In genomic region chr16:17171250-17172143, GRCh38 we compare ENCODE assay signal across 25 cellular contexts.
A peak's percentile ranks its signal among the peaks of the same experiment; 100 is the strongest.
DNase-seq lines count a peak whose midpoint lies in the region; ATAC-seq, FAIRE-seq and TF ChIP-seq lines count a peak whose summit lies in the region.
"Had no signal": no experiment of that assay in that cellular context is flagged by ENCODE, and none has a peak within 500 bp of the region (broad histone marks: within the 10 kb centered on the region; RNA-seq: fewer than 3 reads in every experiment).

No MANE protein-coding gene starts in this region.

- H3K4me1 Mint-ChIP-seq in CD4-positive, alpha-beta T cell (ENCODE audit: low read depth) = peaks cover 17% of the 10 kb centered on the region
- H3K4me1 Mint-ChIP-seq: H9 had no signal

- H3K27ac Mint-ChIP-seq in CD4-positive, alpha-beta T cell = no peak overlapping the region
- H3K27ac Mint-ChIP-seq: activated CD4-positive, alpha-beta T cell treated with anti-CD3 and anti-CD28 coated beads for 36 hours; activated naive CD4-positive, alpha-beta T cell treated with anti-CD3 and anti-CD28 coated beads for 36 hours; H9; stimulated activated memory B cell treated with anti-CD40 and anti-IgM and Interleukin-4, amounts not matched to agents 10 μg/mL and 1 μg/mL and 100 μg/mL, for 72 hours had no signal

- POLR2A ChIA-PET in HepG2 (lab: Yijun Ruan, JAX) (no interaction called here), GM10248 (lab: Yijun Ruan, JAX) (no interaction called here)
- POLR2A ChIA-PET in CD4-positive, alpha-beta T cell (lab: Charles Lee) = no interaction called here

- H3K27me3 ChIP-seq in OCI-LY3 (ENCODE audit: low read depth, low read length) (0 out of 2 replicates have a peak, but pooled peaks cover 4% of the 10 kb centered on the region), HepG2 (ENCODE audit: control insufficient read depth in 1 of 2, insufficient read depth in 2 of 2, low read length in 2 of 2) (peaks cover 2 to 22% of the 10 kb centered on the region in 2 experiments; a peak in 3 of 5 replicates), stomach (no peaks in the 10 kb centered on the region)
- H3K27me3 ChIP-seq in CD4-positive, alpha-beta T cell (ENCODE audit: control insufficient read depth, insufficient read depth, low read length) = no peaks in the 10 kb centered on the region
- H3K27me3 ChIP-seq: BE2C, SJSA1, transverse colon had no signal

- TF ChIP-seq EP300 in HepG2 (IDR thresholded peaks at IDR 0.05; ENCODE audit: low read depth in 2 of 2, low read length in 2 of 2) (peak in 1 of 2 experiments; percentile 27; a peak in 1 of 4 replicates), HepG2 (CRISPR knock-in tag; IDR thresholded peaks at IDR 0.05; ENCODE audit: borderline replicate concordance) (no peak), stomach (IDR thresholded peaks at IDR 0.05) (no peak)

- H3K9ac ChIP-seq in OCI-LY3 (ENCODE audit: low read length) (no peak overlapping the region), HepG2 (ENCODE audit: insufficient read depth, low read depth, low read length) (no peak overlapping the region)
- H3K9ac ChIP-seq: parathyroid adenoma had no signal

- no peaks in the 10 kb centered on the region for H3K9me3 Mint-ChIP-seq in CD4-positive, alpha-beta T cell
- H3K9me3 Mint-ChIP-seq: activated naive CD4-positive, alpha-beta T cell treated with anti-CD3 and anti-CD28 coated beads for 36 hours; H9 had no signal

- no peaks in the 10 kb centered on the region for H4K20me1 ChIP-seq in OCI-LY3 (ENCODE audit: insufficient read depth, low read length)
- no peaks in the 10 kb centered on the region for H4K20me1 ChIP-seq in HepG2 (ENCODE audit: insufficient read depth, low read length)

- CTCF ChIA-PET in HepG2 (lab: Yijun Ruan, JAX; ENCODE audit: low intra/inter-chr PET ratio, low total read pairs) = no interaction called here
- CTCF ChIA-PET in CD4-positive, alpha-beta T cell (lab: Charles Lee) = interaction anchor here (0.6 kb wide), 1 partner anchor 25 kb away, joined by 3 read pairs; no protein-coding TSS in a partner anchor
- CTCF ChIA-PET in GM10248 (lab: Yijun Ruan, JAX) = interaction anchor here (0.6 to 2.4 kb wide), 5 partner anchors 9 to 310 kb away, joined by 3 to 8 read pairs (median 4); no protein-coding TSS in a partner anchor

- H3K4me3 ChIP-seq in OCI-LY3 (ENCODE audit: low read length) (no peak overlapping the region), HepG2 (replicated peaks in 1 of 3; ENCODE audit: insufficient read depth in 1 of 3, low read depth in 2 of 3, low read length in 3 of 3) (no peak overlapping the region), stomach (no peak overlapping the region)
- H3K4me3 ChIP-seq: SJSA1, transverse colon had no signal

- H3K9me3 ChIP-seq in OCI-LY3 (ENCODE audit: insufficient read depth, low read length) (no peaks in the 10 kb centered on the region), HepG2 (ENCODE audit: low read length) (no peaks in the 10 kb centered on the region), stomach (no peaks in the 10 kb centered on the region)
- no peaks in the 10 kb centered on the region for H3K9me3 ChIP-seq in CD4-positive, alpha-beta T cell (ENCODE audit: control insufficient read depth, low read length)
- H3K9me3 ChIP-seq: BE2C, SJSA1, transverse colon had no signal

- peaks cover 49% of the 10 kb centered on the region for H3K36me3 Mint-ChIP-seq in CD4-positive, alpha-beta T cell (ENCODE audit: low read depth)

- H3K4me3 Mint-ChIP-seq in CD4-positive, alpha-beta T cell = no peak overlapping the region
- H3K4me3 Mint-ChIP-seq: activated CD4-positive, alpha-beta T cell treated with anti-CD3 and anti-CD28 coated beads for 36 hours; activated naive CD4-positive, alpha-beta T cell treated with anti-CD3 and anti-CD28 coated beads for 36 hours; H9; stimulated activated memory B cell treated with anti-CD40 and anti-IgM and Interleukin-4, amounts not matched to agents 10 μg/mL and 1 μg/mL and 100 μg/mL, for 72 hours had no signal

- BruUV-seq in HepG2 (replicated peaks; lab: Mats Ljungman, UMichigan) = no TSS peak

- peak; percentile 91 for DNase-seq in NCI-H510A treated with DMSO at 0.1 percent for 48 hours (lab: John Stamatoyannopoulos, UW)
- DNase-seq in NCI-H510A (lab: John Stamatoyannopoulos, UW) = no peak
- peak; percentile 30 for DNase-seq in HepG2 (ENCODE audit: low spot score)
- peak; percentile 43 for DNase-seq in stomach
- DNase-seq in CD4-positive, alpha-beta T cell = no peak
- no peak for DNase-seq in GM10248 (ENCODE audit: extremely low spot score)
- no peak for DNase-seq in dedifferentiated amniotic fluid mesenchymal stem cell (ENCODE audit: extremely low spot score)
- DNase-seq: activated CD4-positive, alpha-beta T cell treated with anti-CD3 and anti-CD28 coated beads for 36 hours; activated naive CD4-positive, alpha-beta T cell treated with anti-CD3 and anti-CD28 coated beads for 36 hours; BE2C; DMS 273 treated with DMSO at 0.1 percent for 48 hours; foreskin fibroblast; H9; KG1; kidney glomerular epithelial cell; NCI-H2227 treated with DMSO at 0.1 percent for 48 hours; stimulated activated CD4-positive, alpha-beta T cell treated with anti-CD3 and anti-CD28 coated beads, Interleukin-12 subunit alpha, Interleukin-12 subunit beta, amount 100 ng/mL, for 4 hours; T-helper 9 cell; transverse colon had no signal

- peak; percentile 88 for ATAC-seq in HepG2
- no peak for ATAC-seq in CD4-positive, alpha-beta T cell (ENCODE audit: poor library complexity)
- ATAC-seq: activated CD4-positive, alpha-beta T cell treated with anti-CD3 and anti-CD28 coated beads for 36 hours; stimulated activated memory B cell treated with anti-CD40 and anti-IgM and Interleukin-4, amounts not matched to agents 10 μg/mL and 1 μg/mL and 100 μg/mL, for 72 hours had no signal

- 0% methylated on average over 8 of the region's 8 CpGs for WGBS in HepG2 (ENCODE audit: low lambda C conversion rate)
- WGBS in stomach, 5 donors = 41 to 54% (median 46%) methylated on average over 8 of the region's 8 CpGs

- intact Hi-C loops in HepG2 (cut with micrococcal nuclease; ENCODE audit: unreplicated experiment) = no loop called here
- intact Hi-C loops in stomach (cut with DNase I; ENCODE audit: low total_unique reads) = no loop called here
- intact Hi-C loops in CD4-positive, alpha-beta T cell (cut with DNase I, micrococcal nuclease) = no loop called here

- TF ChIP-seq POLR2A in HepG2 (IDR thresholded peaks at IDR 0.05; ENCODE audit: insufficient read depth in 1 of 2, low read depth in 2 of 2, low read length in 2 of 2) (no peak), stomach (IDR thresholded peaks at IDR 0.05) (no peak)

- TF ChIP-seq CTCF in OCI-LY3 (IDR thresholded peaks at IDR 0.05; ENCODE audit: low read depth, low read length) (no peak), HepG2 (CRISPR knock-in tag; IDR thresholded peaks at IDR 0.05) (no peak), stomach (IDR thresholded peaks at IDR 0.05) (no peak), GM10248 (IDR thresholded peaks at IDR 0.05; ENCODE audit: control extremely low read depth, extremely low read depth, low read depth, missing control alignments) (no peak)
- no peak for TF ChIP-seq CTCF in CD4-positive, alpha-beta T cell (IDR thresholded peaks at IDR 0.05)

- peak overlapping the region; percentile 49 for H3K27ac ChIP-seq in OCI-LY3 (ENCODE audit: low read length)
- no peak overlapping the region for H3K27ac ChIP-seq in HepG2 (ENCODE audit: extremely low read length, insufficient read depth, low read length)
- peak overlapping the region in 1 of 5 donors; percentile 18 for H3K27ac ChIP-seq in stomach
- no peak overlapping the region for H3K27ac ChIP-seq in CD4-positive, alpha-beta T cell (ENCODE audit: low read depth, low read length)
- H3K27ac ChIP-seq: 22Rv1, parathyroid adenoma, SJSA1, transverse colon had no signal

- H3K79me2 ChIP-seq in OCI-LY3 (ENCODE audit: low read length) (no peaks in the 10 kb centered on the region), HepG2 (ENCODE audit: insufficient read depth, low read length) (no peaks in the 10 kb centered on the region)
- H3K79me2 ChIP-seq: parathyroid adenoma had no signal

- no peak for TF ChIP-seq RAD21 in HepG2 (CRISPR knock-in tag; IDR thresholded peaks at IDR 0.05)

- FAIRE-seq in HepG2 (lab: Jason Lieb, UNC) = peak; percentile 40
- FAIRE-seq: astrocyte had no signal

- H2AFZ ChIP-seq in OCI-LY3 (ENCODE audit: low read depth, low read length) (no peak overlapping the region), HepG2 (ENCODE audit: low read length) (no peak overlapping the region)
- H2AFZ ChIP-seq: parathyroid adenoma had no signal

- H3K36me3 ChIP-seq in OCI-LY3 (replicated peaks; ENCODE audit: low read depth, low read length) (no peaks in the 10 kb centered on the region), HepG2 (replicated peaks in 1 of 2; ENCODE audit: control insufficient read depth in 1 of 2, insufficient read depth in 2 of 2, low read length in 2 of 2) (no peaks in the 10 kb centered on the region), stomach (peaks cover 0 to 9% (median 7%) of the 10 kb centered on the region in 4 donors)
- H3K36me3 ChIP-seq: BE2C, SJSA1, transverse colon had no signal

- H3K4me1 ChIP-seq in OCI-LY3 (ENCODE audit: low read length) (peaks cover 27% of the 10 kb centered on the region), HepG2 (ENCODE audit: insufficient read depth, low read length) (no peaks in the 10 kb centered on the region), stomach (no peaks in the 10 kb centered on the region)
- H3K4me1 ChIP-seq: BE2C, parathyroid adenoma, SJSA1 had no signal

- H3K4me2 ChIP-seq in OCI-LY3 (ENCODE audit: low read length) = peak overlapping the region; percentile 29
- no peak overlapping the region for H3K4me2 ChIP-seq in HepG2 (ENCODE audit: low read depth, low read length)

- no peaks in the 10 kb centered on the region for H3K27me3 Mint-ChIP-seq in CD4-positive, alpha-beta T cell
- H3K27me3 Mint-ChIP-seq: activated CD4-positive, alpha-beta T cell treated with anti-CD3 and anti-CD28 coated beads for 36 hours; stimulated activated memory B cell treated with anti-CD40 and anti-IgM and Interleukin-4, amounts not matched to agents 10 μg/mL and 1 μg/mL and 100 μg/mL, for 72 hours had no signal

- in situ Hi-C loops in HepG2 (cut with HindIII; ENCODE audit: extremely low pct_ligation_motif_present, low pct_unique_long_range_greater_than_20kb) = no loop called here

TF ChIP-seq in HepG2, 621 proteins besides CTCF, POLR2A, EP300 and RAD21 (continues in another document):
- peak; percentile 31; the same call in 1 of the 2 replicates for TF ChIP-seq ZMYM3 (CRISPR knock-in tag; IDR thresholded peaks at IDR 0.05)
- no peak for TF ChIP-seq ZNF775 (CRISPR knock-in tag; IDR thresholded peaks at IDR 0.05; ENCODE audit: borderline replicate concordance)
- no peak for TF ChIP-seq FIP1L1 (IDR thresholded peaks at IDR 0.05; ENCODE audit: borderline replicate concordance, insufficient read depth, low read depth, low read length)
- TF ChIP-seq FOXO1 (CRISPR knock-in tag; IDR thresholded peaks at IDR 0.05) = peak; percentile 56; the same call in 1 of the 2 replicates
- 0 out of 2 replicates have a peak, but pooled peaks have one; percentile 21 for TF ChIP-seq ZNF670 (CRISPR knock-in tag; IDR thresholded peaks at IDR 0.05; ENCODE audit: borderline replicate concordance)
- no peak for TF ChIP-seq ZNF496 (CRISPR knock-in tag; IDR thresholded peaks at IDR 0.05; ENCODE audit: insufficient replicate concordance)
- TF ChIP-seq ZNF7 (CRISPR knock-in tag; IDR thresholded peaks at IDR 0.05) = no peak

Comparison
In these comparisons a context has a peak if more than half of its experiments do, and no peak if none do; other contexts are left out.
1. DNase-seq: peak in NCI-H510A treated with DMSO at 0.1 percent for 48 hours (single experiment), HepG2 (single experiment) and stomach (single experiment); none in NCI-H510A (single experiment), CD4-positive, alpha-beta T cell (0 of 10), GM10248 (single experiment) and dedifferentiated amniotic fluid mesenchymal stem cell (single experiment).